Comparison of ENCODE assay signal across 3 cellular contexts in genomic region chr12:110514363-110514762, GRCh38.
"Had no signal": no experiment of that assay in that cellular context is flagged by ENCODE, and none has a peak within 500 bp of the region (broad histone marks: within the 10 kb centered on the region; RNA-seq: fewer than 3 reads in every experiment).

No MANE protein-coding gene starts in this region.

- DNase-seq: GDM1, GF-D8 had no signal

- H3K4me3 ChIP-seq: GM12878 had no signal

- ATAC-seq: GM12878 had no signal
